9 cellular contexts compared by ENCODE assay signal in genomic region chr3:108976058-108976457, GRCh38. TPM values are rescaled to one million over a fixed set of nuclear protein-coding genes. Genes with fewer than 3 reads are reported as not detected.
"Had no signal": no experiment of that assay in that cellular context is flagged by ENCODE, and none has a peak within 500 bp of the region (broad histone marks: within the 10 kb centered on the region; RNA-seq: fewer than 3 reads in every experiment).

No MANE protein-coding gene starts in this region.

- ATAC-seq: GM12878 had no signal

- FAIRE-seq: G401.6, GM12878, GM12891, GM12892, GM18507, GM19239 had no signal

- DNase-seq: GDM1, GF-D8 had no signal

- H3K4me3 ChIP-seq: GM12878 had no signal

RNA-seq across cellular contexts. Expression of gene GUCA1C, which starts 22.4 kb away (rescaled TPM):
- total RNA-seq: G401, GM12878 had no signal
- polyA plus RNA-seq: GM12878 had no signal
